Comparison of ENCODE assay signal across 8 cellular contexts in the genomic region with DNA sequence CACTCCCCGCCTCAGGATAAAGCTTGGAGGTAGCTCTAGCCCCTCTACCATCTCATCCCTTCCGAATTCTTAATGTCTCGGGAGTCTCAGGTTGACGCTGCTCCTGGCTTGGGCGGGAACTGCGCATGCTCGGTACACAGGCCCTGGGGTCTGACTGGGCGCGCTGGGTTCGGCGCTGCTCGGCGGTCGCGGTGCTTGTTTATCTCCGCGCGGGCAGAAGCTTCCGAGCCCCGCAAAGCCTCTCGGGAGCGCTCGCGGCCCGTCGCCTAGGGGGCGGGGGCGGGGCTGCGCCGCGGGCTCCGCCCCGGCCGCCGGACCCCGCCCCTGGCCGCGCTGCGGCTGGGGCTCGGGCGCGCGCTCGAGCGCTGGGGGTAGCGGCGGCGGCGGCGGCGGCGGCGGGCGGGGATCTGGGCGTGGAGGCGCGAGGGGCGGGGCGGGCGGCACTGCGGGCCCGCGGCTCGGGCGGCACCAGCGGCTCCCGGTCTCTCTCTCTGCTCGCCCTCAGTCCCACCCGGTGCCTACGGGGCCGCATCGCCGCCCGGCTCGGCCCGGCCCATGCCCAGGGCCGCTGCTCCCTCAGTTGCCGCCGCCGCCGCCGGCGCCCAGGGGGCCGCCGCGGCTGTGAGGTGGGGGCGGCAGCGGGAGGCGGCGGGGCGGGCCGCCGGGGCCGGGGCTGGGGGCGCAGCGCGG. TPM values are rescaled to one million over a fixed set of nuclear protein-coding genes. Genes with fewer than 3 reads are reported as not detected.
A peak's percentile ranks its signal among the peaks of the same experiment; 100 is the strongest.
DNase-seq lines count a peak whose midpoint lies in the region; ATAC-seq and TF ChIP-seq lines count a peak whose summit lies in the region.

RAP2A (plus strand) TSS at position 443 of the 690 bp plus-strand sequence. CDS start 302 bp downstream, outside the sequence.

- H3K4me1 Mint-ChIP-seq in activated naive CD4-positive, alpha-beta T cell treated with anti-CD3 and anti-CD28 coated beads for 36 hours (ENCODE audit: low read depth): peaks cover 22% of the 10 kb centered on the region

- no peaks in the 10 kb centered on the region for H3K27me3 Mint-ChIP-seq in activated naive CD4-positive, alpha-beta T cell treated with anti-CD3 and anti-CD28 coated beads for 36 hours (ENCODE audit: low read depth)

- no peaks in the 10 kb centered on the region for H3K27me3 ChIP-seq in gastroesophageal sphincter

- H3K4me1 ChIP-seq in gastroesophageal sphincter: peaks cover 0 to 67% (median 2%) of the 10 kb centered on the region in 3 donors

- H3K9me3 ChIP-seq in gastroesophageal sphincter: no peaks in the 10 kb centered on the region

- no peaks in the 10 kb centered on the region for H3K36me3 ChIP-seq in gastroesophageal sphincter

- POLR2A ChIA-PET in HEK293T (lab: Yijun Ruan, JAX): interaction anchor here (0.5 to 2.0 kb wide), 6 partner anchors 15 to 419 kb away, joined by 3 to 7 read pairs (median 4); no protein-coding TSS in a partner anchor

- peak; percentile 66 to 85 for TF ChIP-seq POLR2A in gastroesophageal sphincter (IDR thresholded peaks at IDR 0.05)

- H3K4me3 ChIP-seq in gastroesophageal sphincter: peak within 1 kb of the TSS; percentile 88 to 94

- CTCF ChIA-PET in HEK293T (lab: Yijun Ruan, JAX): no interaction called here
- CTCF ChIA-PET in activated naive CD4-positive, alpha-beta T cell treated with anti-CD3 and anti-CD28 coated beads for 36 hours (lab: Charles Lee): interaction anchor here (0.7 to 1.5 kb wide), 4 partner anchors 23 to 210 kb away, joined by 3 to 4 read pairs (median 4); no protein-coding TSS in a partner anchor

- peak in 2 of 4 experiments; percentile 19 to 20 for TF ChIP-seq CTCF in gastroesophageal sphincter (IDR thresholded peaks at IDR 0.05)

- peak within 1 kb of the TSS; percentile 86 for H3K4me3 Mint-ChIP-seq in activated naive CD4-positive, alpha-beta T cell treated with anti-CD3 and anti-CD28 coated beads for 36 hours

- peak; percentile 73 for ATAC-seq in gastroesophageal sphincter

- H3K36me3 Mint-ChIP-seq in activated naive CD4-positive, alpha-beta T cell treated with anti-CD3 and anti-CD28 coated beads for 36 hours (ENCODE audit: low read depth): no peaks in the 10 kb centered on the region

- WGBS in gastroesophageal sphincter (ENCODE audit: low coverage in 1 of 2), 2 donors: 0% methylated on average over 3 of the region's 97 CpGs; no CpG with 5 or more reads in 1 of the 2 donors

- no peaks in the 10 kb centered on the region for H3K9me3 Mint-ChIP-seq in activated naive CD4-positive, alpha-beta T cell treated with anti-CD3 and anti-CD28 coated beads for 36 hours

- peak within 1 kb of the TSS; percentile 95 for H3K27ac Mint-ChIP-seq in activated naive CD4-positive, alpha-beta T cell treated with anti-CD3 and anti-CD28 coated beads for 36 hours

- DNase-seq in GDM1 (lab: John Stamatoyannopoulos, UW) (peak; percentile 94), HEK293T (ENCODE audit: extremely low spot score) (peak; percentile 77), MV-4-11 (lab: John Stamatoyannopoulos, UW) (peak; percentile 80), SK-N-DZ (ENCODE audit: low spot score) (peak; percentile 87), non-pigmented ciliary epithelial cell (ENCODE audit: low read depth) (peak; percentile 53), substantia nigra (lab: John Stamatoyannopoulos, UW) (peak; percentile 40 to 97 (median 88))
- DNase-seq in activated naive CD4-positive, alpha-beta T cell treated with anti-CD3 and anti-CD28 coated beads for 36 hours: peak; percentile 89

- H3K27ac ChIP-seq in gastroesophageal sphincter (peak within 1 kb of the TSS; percentile 98 to 100 (median 100)), substantia nigra (ENCODE audit: low read depth, low read length, poor library complexity, severe bottlenecking) (peak within 1 kb of the TSS; percentile 100)

- intact Hi-C loops in activated naive CD4-positive, alpha-beta T cell treated with anti-CD3 and anti-CD28 coated beads for 36 hours (cut with micrococcal nuclease): loop anchor here (1.0 to 10.0 kb wide), 14 partner anchors 26 to 1757 kb away; partner anchors contain the start of genes DNAJC3 and MBNL2

- no peak for TF ChIP-seq EP300 in gastroesophageal sphincter (IDR thresholded peaks at IDR 0.05)

TF ChIP-seq in HEK293T, 16 proteins besides CTCF, POLR2A, EP300 and RAD21:
- TF ChIP-seq SUZ12 (IDR thresholded peaks at IDR 0.05): no peak
- TF ChIP-seq FOXK2 (IDR thresholded peaks at IDR 0.05): peak; percentile 74
TF ChIP-seq in HEK293T: peak in this region for 1.

RNA-seq across cellular contexts. Expression of gene RAP2A, which starts in this region (rescaled TPM):
- 36.7 and 40.0 TPM in 2 replicates for polyA plus RNA-seq in SK-N-DZ (2014; cell fraction: cytosol; rRNA removed)
- polyA plus RNA-seq in SK-N-DZ (2014; cell fraction: nucleus; rRNA removed): 17.7 and 18.8 TPM in 2 replicates
- total RNA-seq in activated naive CD4-positive, alpha-beta T cell treated with anti-CD3 and anti-CD28 coated beads for 36 hours: 10 to 100 TPM in 1 of 2 experiments, 1 to 10 TPM in 1; 9.9 to 10.8 TPM
- total RNA-seq in gastroesophageal sphincter: 10 to 100 TPM; 21.1 to 33.5 (median 26.6) TPM

Comparison
In these comparisons a context has a peak if more than half of its experiments do, and no peak if none do; other contexts are left out.
1. Peak in every context shown above with its lines: DNase-seq, ATAC-seq, H3K4me3 ChIP-seq and H3K27ac ChIP-seq.